ENCODE assay signal across 8 cellular contexts in the genomic region with DNA sequence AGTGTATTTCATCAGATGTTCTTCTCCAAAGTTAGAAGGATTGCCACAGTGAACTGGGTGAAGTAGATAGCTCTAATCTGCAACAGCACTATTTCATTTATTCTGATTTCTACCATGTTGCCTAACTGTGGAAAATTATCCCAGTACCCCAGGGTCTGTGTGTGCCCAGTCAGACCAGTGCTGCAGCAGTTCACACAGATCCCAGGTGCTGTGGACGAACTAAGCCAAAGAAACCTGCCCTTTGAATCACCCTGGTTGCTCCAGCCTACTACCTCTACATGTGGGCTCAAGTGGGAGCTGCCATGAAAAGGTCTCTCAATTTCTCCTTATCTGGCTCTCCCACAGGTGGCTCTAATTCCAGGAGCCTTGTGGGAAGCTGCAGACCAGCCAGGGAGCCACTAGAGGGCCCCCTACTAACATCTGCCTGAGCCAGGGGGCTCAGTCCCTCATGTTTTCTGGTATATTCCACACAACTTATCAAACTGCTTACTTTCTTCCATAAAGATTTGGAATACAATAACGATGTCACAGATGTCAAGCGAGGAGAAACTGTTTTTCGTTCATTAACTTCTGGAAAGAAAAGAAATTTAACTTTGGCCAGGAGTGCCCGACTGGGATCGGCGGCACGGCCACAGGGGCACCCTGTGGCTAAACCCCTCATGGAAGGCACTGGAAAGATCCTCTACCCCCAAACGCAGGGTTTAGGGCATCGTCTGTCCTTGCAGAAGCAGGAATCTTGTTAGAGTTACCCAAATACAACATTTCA. TPM values are rescaled to one million over a fixed set of nuclear protein-coding genes. Genes with fewer than 3 reads are reported as not detected.
DNase-seq lines count a peak whose midpoint lies in the region; ATAC-seq and TF ChIP-seq lines count a peak whose summit lies in the region.

No MANE protein-coding gene starts in this region.

- H3K4me1 ChIP-seq in MM.1S (ENCODE audit: low read length) (no peaks in the 10 kb centered on the region), right lobe of liver (no peaks in the 10 kb centered on the region), thyroid gland (no peaks in the 10 kb centered on the region)

- H3K27me3 ChIP-seq in MM.1S (replicated peaks; ENCODE audit: insufficient read depth, low read length) (no peaks in the 10 kb centered on the region), right lobe of liver (no peaks in the 10 kb centered on the region), thyroid gland (no peaks in the 10 kb centered on the region)

- no peak overlapping the region for H3K9ac ChIP-seq in MM.1S (ENCODE audit: low read length)

- TF ChIP-seq POLR2A in right lobe of liver (IDR thresholded peaks at IDR 0.05) (no peak), thyroid gland (IDR thresholded peaks at IDR 0.05) (no peak)

- no peaks in the 10 kb centered on the region for H3F3A ChIP-seq in MM.1S (ENCODE audit: insufficient read depth, low read length)

- no peak overlapping the region for H3K4me3 Mint-ChIP-seq in T-cell

- peaks cover 3 to 9% (median 5%) of the 10 kb centered on the region in 3 donors for H3K4me1 Mint-ChIP-seq in T-cell

- POLR2A ChIA-PET in T-cell (lab: Charles Lee) = interaction anchor here in 1 of 2 donors (0.6 kb wide), 1 partner anchor 53 kb away, joined by 3 read pairs; no protein-coding TSS in a partner anchor

- CTCF ChIA-PET in T-cell (lab: Charles Lee) = interaction anchor here (0.5 to 1.6 kb wide), 5 partner anchors 10 to 57 kb away, joined by 3 to 7 read pairs (median 4); no protein-coding TSS in a partner anchor

- peaks cover 0 to 1% of the 10 kb centered on the region in 2 donors for H3K27me3 Mint-ChIP-seq in T-cell

- H2AFZ ChIP-seq in MM.1S (ENCODE audit: low read length) = no peak overlapping the region

- H3K27ac Mint-ChIP-seq in T-cell = no peak overlapping the region

- intact Hi-C loops in right lobe of liver (cut with DNase I) = no loop called here
- intact Hi-C loops in thyroid gland (cut with DNase I) = no loop called here

- no peaks in the 10 kb centered on the region for H3K79me2 ChIP-seq in MM.1S (ENCODE audit: low read length)

- H3K9me3 ChIP-seq in MM.1S (replicated peaks; ENCODE audit: insufficient read depth, low read length) = no peaks in the 10 kb centered on the region
- no peaks in the 10 kb centered on the region for H3K9me3 ChIP-seq in right lobe of liver
- no peaks in the 10 kb centered on the region for H3K9me3 ChIP-seq in thyroid gland

- no peaks in the 10 kb centered on the region for H3K9me3 Mint-ChIP-seq in T-cell

- H4K20me1 ChIP-seq in MM.1S (ENCODE audit: insufficient read depth, low read length) = no peaks in the 10 kb centered on the region

- H3K9me2 ChIP-seq in MM.1S (replicated peaks; ENCODE audit: insufficient read depth, low read length) = no peaks in the 10 kb centered on the region

- no peaks in the 10 kb centered on the region for H3K36me3 Mint-ChIP-seq in T-cell

- 16% methylated on average over 7 of the region's 10 CpGs for WGBS in right lobe of liver (ENCODE audit: insufficient coverage, low coverage, low lambda C conversion rate, missing lambda C conversion rate)
- WGBS in thyroid gland, 2 donors = 47% methylated on average over 10 of the region's 10 CpGs

- no peak overlapping the region for H3K4me3 ChIP-seq in MM.1S (ENCODE audit: low read length)
- no peak overlapping the region for H3K4me3 ChIP-seq in right lobe of liver
- no peak overlapping the region for H3K4me3 ChIP-seq in thyroid gland (replicated peaks in 1 of 3)

- DNase-seq in ACHN (peak; percentile 38), MM.1S (peak; percentile 39), T-cell (peak in 27 of 34 experiments; percentile 4 to 57 (median 33)), cerebellum (ENCODE audit: low spot score) (peak; percentile 18), right lobe of liver (peak in 1 of 3 donors; percentile 31), thyroid gland (peak; percentile 56 to 65)

- peak; percentile 56 to 81 (median 64) for ATAC-seq in T-cell (replicated peaks in 1 of 4)
- peak; percentile 79 to 85 (median 82) for ATAC-seq in right lobe of liver
- no peak for ATAC-seq in GM18873 (IDR thresholded peaks at IDR 0.05; ENCODE audit: low FRiP score, unreplicated experiment)

- in situ Hi-C loops in ACHN (cut with HindIII; ENCODE audit: low pct_ligation_motif_present, low pct_unique_long_range_greater_than_20kb, low sequenced_read_pairs) = no loop called here

- peak; percentile 91 for TF ChIP-seq CTCF in GM12872 (IDR thresholded peaks at IDR 0.05; ENCODE audit: insufficient read depth, low read depth, low read length)
- peak; percentile 94 for TF ChIP-seq CTCF in MM.1S (IDR thresholded peaks at IDR 0.05; ENCODE audit: low read length)
- TF ChIP-seq CTCF in right lobe of liver (IDR thresholded peaks at IDR 0.05) = peak; percentile 39 to 80 (median 74)
- peak; percentile 74 to 93 (median 79) for TF ChIP-seq CTCF in thyroid gland (IDR thresholded peaks at IDR 0.05)

- H3K4me2 ChIP-seq in MM.1S (ENCODE audit: low read depth, low read length) = no peak overlapping the region

- no peak overlapping the region for H3K27ac ChIP-seq in MM.1S (ENCODE audit: low read length)
- no peak overlapping the region for H3K27ac ChIP-seq in right lobe of liver
- no peak overlapping the region for H3K27ac ChIP-seq in thyroid gland

- no peaks in the 10 kb centered on the region for H3K36me3 ChIP-seq in MM.1S (replicated peaks; ENCODE audit: insufficient read depth, low read length)
- no peaks in the 10 kb centered on the region for H3K36me3 ChIP-seq in right lobe of liver
- H3K36me3 ChIP-seq in thyroid gland = no peaks in the 10 kb centered on the region

RNA-seq across cellular contexts. Expression of a gene that starts 31.6 kb away (rescaled TPM):
- total RNA-seq in T-cell (1 to 10 TPM in 3 of 5 donors, under 1 TPM in 2; 0.54 to 3.6 (median 2.5) TPM), cerebellum (2.6 TPM), right lobe of liver (1 to 10 TPM; 1.2 to 4.3 (median 2.4) TPM), thyroid gland (1 to 10 TPM in 2 of 4 donors, not detected in 2; 1.2 to 2.8 TPM)
